In the genomic region with DNA sequence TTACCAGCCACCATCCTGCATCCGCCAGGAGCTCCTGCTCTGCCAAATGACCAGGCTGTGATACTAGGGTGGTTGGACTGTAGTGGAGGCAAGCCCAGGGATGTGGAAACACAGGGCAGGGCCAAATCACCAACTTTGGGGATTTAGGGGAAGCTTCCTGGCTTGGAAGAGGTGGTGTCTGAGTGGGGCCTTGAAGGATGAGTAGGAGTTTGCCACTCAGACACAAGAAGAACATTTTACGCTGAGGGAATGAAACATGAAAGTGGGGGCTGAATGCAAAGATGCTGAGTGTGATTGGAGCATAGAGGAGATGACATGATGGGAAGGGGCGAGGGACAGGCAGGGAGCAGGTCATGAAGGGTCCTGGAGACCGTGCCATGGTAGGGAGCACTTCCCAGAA, we compare ENCODE assay signal across 2 cellular contexts.
TF ChIP-seq lines count a peak whose summit lies in the region.

No MANE protein-coding gene starts in this region.

TF ChIP-seq in HEK293, 187 proteins besides CTCF, POLR2A, EP300 and RAD21:
- peak; percentile 81 for TF ChIP-seq ZFP3 (tag by site-specific recombination; IDR thresholded peaks at IDR 0.05; ENCODE audit: low read depth)
- TF ChIP-seq, protein P1, sequence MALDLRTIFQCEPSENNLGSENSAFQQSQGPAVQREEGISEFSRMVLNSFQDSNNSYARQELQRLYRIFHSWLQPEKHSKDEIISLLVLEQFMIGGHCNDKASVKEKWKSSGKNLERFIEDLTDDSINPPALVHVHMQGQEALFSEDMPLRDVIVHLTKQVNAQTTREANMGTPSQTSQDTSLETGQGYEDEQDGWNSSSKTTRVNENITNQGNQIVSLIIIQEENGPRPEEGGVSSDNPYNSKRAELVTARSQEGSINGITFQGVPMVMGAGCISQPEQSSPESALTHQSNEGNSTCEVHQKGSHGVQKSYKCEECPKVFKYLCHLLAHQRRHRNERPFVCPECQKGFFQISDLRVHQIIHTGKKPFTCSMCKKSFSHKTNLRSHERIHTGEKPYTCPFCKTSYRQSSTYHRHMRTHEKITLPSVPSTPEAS (tag by site-specific recombination; IDR thresholded peaks at IDR 0.05): no peak

TF ChIP-seq in H1, 55 proteins besides CTCF, POLR2A, EP300 and RAD21:
- TF ChIP-seq TEAD4 (IDR thresholded peaks at IDR 0.05; ENCODE audit: low read depth, low read length): no peak
- no peak for TF ChIP-seq EZH2 (IDR thresholded peaks at IDR 0.05; ENCODE audit: low read depth, low read length, severe bottlenecking)
- no peak for TF ChIP-seq POLR2AphosphoS5 (IDR thresholded peaks at IDR 0.05; ENCODE audit: low read depth, low read length)
- TF ChIP-seq CTBP2 (IDR thresholded peaks at IDR 0.05; ENCODE audit: borderline replicate concordance, insufficient read depth, insufficient read length, low read length): no peak
- TF ChIP-seq RNF2 (IDR thresholded peaks at IDR 0.05; ENCODE audit: borderline replicate concordance, low read depth, low read length, missing control alignments, poor library complexity, severe bottlenecking): no peak
- TF ChIP-seq FOSL1 (IDR thresholded peaks at IDR 0.05; ENCODE audit: insufficient read depth, low read depth, low read length): no peak
- no peak for TF ChIP-seq CBX8 (IDR thresholded peaks at IDR 0.05; ENCODE audit: borderline replicate concordance, low read depth, low read length)
- TF ChIP-seq BRCA1 (IDR thresholded peaks at IDR 0.05; ENCODE audit: low read depth, low read length): no peak
- TF ChIP-seq SRF (IDR thresholded peaks at IDR 0.05; ENCODE audit: low read depth, low read length): no peak
- TF ChIP-seq NRF1 (IDR thresholded peaks at IDR 0.05; ENCODE audit: low read depth, low read length): no peak
- no peak for TF ChIP-seq PHF8 (conservative IDR thresholded peaks at IDR 0.05; ENCODE audit: low read depth, low read length)
- no peak for TF ChIP-seq HDAC2 (IDR thresholded peaks at IDR 0.05; ENCODE audit: borderline replicate concordance in 1 of 2, low read depth in 2 of 2, low read length in 2 of 2)
- TF ChIP-seq, protein P2, sequence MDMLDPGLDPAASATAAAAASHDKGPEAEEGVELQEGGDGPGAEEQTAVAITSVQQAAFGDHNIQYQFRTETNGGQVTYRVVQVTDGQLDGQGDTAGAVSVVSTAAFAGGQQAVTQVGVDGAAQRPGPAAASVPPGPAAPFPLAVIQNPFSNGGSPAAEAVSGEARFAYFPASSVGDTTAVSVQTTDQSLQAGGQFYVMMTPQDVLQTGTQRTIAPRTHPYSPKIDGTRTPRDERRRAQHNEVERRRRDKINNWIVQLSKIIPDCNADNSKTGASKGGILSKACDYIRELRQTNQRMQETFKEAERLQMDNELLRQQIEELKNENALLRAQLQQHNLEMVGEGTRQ (IDR thresholded peaks at IDR 0.05; ENCODE audit: low read length): no peak
- no peak for TF ChIP-seq SP4 (IDR thresholded peaks at IDR 0.05; ENCODE audit: low read length)
- TF ChIP-seq POU5F1 (IDR thresholded peaks at IDR 0.05; ENCODE audit: low read depth, low read length): no peak
- TF ChIP-seq, protein P3, sequence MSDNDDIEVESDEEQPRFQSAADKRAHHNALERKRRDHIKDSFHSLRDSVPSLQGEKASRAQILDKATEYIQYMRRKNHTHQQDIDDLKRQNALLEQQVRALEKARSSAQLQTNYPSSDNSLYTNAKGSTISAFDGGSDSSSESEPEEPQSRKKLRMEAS (IDR thresholded peaks at IDR 0.05): no peak
- no peak for TF ChIP-seq SIRT6 (IDR thresholded peaks at IDR 0.05; ENCODE audit: low read length)
- TF ChIP-seq YY1 (IDR thresholded peaks at IDR 0.05; ENCODE audit: low read depth, low read length): no peak
- TF ChIP-seq JUND (IDR thresholded peaks at IDR 0.05; ENCODE audit: low read length): no peak
